ENCODE assay signal across 12 cellular contexts in genomic region chr4:112559053-112559452, GRCh38. TPM values are rescaled to one million over a fixed set of nuclear protein-coding genes. Genes with fewer than 3 reads are reported as not detected.
"Had no signal": no experiment of that assay in that cellular context is flagged by ENCODE, and none has a peak within 500 bp of the region (broad histone marks: within the 10 kb centered on the region; RNA-seq: fewer than 3 reads in every experiment).

No MANE protein-coding gene starts in this region.

- H3K27ac ChIP-seq: GM23248 had no signal

- ATAC-seq: GM23338, HCT116 had no signal

- H2AFZ ChIP-seq: GM23248, GM23338 had no signal

- DNase-seq: GM23248, GOT3, H7, H9, HCEC 1CT, HFFc6 had no signal

- H3K4me1 ChIP-seq: HAP-1 had no signal

- FAIRE-seq: H1, H54 had no signal

- H3K4me3 ChIP-seq: GM23248, GM23338, HAP-1 had no signal

- H3K36me3 ChIP-seq: HAP-1 had no signal

- H3K4me2 ChIP-seq: GM23338 had no signal

- H3K9ac ChIP-seq: GM23248 had no signal

- H3K9me3 ChIP-seq: HAP-1 had no signal

RNA-seq across cellular contexts. Expression of gene NEUROG2, which starts 43.1 kb away (rescaled TPM):
- total RNA-seq: GM23248, GM23338, H1, H4, H7, H9, HFFc6 had no signal
- polyA plus RNA-seq: GM23248, GM23338 had no signal
